In the genomic region with DNA sequence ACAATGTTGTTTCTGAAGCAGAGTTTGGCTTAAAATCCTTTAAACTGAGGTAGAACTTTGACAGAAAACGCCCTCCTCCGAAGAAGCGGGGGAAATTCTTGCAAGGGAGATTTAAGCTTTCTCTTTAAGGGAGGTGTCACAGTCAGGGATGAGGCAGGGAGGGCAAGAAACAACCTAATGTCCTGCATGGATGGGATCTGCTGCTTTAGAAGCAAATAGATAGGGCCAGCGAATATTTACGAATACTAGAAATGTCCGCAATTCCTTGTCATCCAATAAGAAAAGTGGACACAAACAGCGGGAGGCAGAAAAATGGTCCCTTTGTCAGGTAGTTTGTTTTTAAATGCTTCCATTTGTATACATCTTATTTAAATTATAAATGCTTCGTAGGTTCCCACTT, we compare ENCODE assay signal across 2 cellular contexts.
TF ChIP-seq lines count a peak whose summit lies in the region.

No MANE protein-coding gene starts in this region.

TF ChIP-seq in liver, 16 proteins besides CTCF, POLR2A, EP300 and RAD21:
- TF ChIP-seq EGR1 (IDR thresholded peaks at IDR 0.05; ENCODE audit: low read depth in 2 of 2) (no peak), JUND (IDR thresholded peaks at IDR 0.05) (no peak), SP1 (IDR thresholded peaks at IDR 0.05) (no peak), YY1 (IDR thresholded peaks at IDR 0.05) (no peak), HNF4G (IDR thresholded peaks at IDR 0.05) (no peak), TAF1 (conservative IDR thresholded peaks at IDR 0.05) (no peak), NR2F2 (IDR thresholded peaks at IDR 0.05) (no peak), RXRA (IDR thresholded peaks at IDR 0.05) (no peak), FOXA2 (IDR thresholded peaks at IDR 0.05) (no peak), FOXA1 (IDR thresholded peaks at IDR 0.05) (no peak), GABPA (IDR thresholded peaks at IDR 0.05 in 1 of 2, conservative IDR thresholded peaks at IDR 0.05 in 1 of 2) (no peak), HNF4A (conservative IDR thresholded peaks at IDR 0.05) (no peak)
- TF ChIP-seq, protein P1, sequence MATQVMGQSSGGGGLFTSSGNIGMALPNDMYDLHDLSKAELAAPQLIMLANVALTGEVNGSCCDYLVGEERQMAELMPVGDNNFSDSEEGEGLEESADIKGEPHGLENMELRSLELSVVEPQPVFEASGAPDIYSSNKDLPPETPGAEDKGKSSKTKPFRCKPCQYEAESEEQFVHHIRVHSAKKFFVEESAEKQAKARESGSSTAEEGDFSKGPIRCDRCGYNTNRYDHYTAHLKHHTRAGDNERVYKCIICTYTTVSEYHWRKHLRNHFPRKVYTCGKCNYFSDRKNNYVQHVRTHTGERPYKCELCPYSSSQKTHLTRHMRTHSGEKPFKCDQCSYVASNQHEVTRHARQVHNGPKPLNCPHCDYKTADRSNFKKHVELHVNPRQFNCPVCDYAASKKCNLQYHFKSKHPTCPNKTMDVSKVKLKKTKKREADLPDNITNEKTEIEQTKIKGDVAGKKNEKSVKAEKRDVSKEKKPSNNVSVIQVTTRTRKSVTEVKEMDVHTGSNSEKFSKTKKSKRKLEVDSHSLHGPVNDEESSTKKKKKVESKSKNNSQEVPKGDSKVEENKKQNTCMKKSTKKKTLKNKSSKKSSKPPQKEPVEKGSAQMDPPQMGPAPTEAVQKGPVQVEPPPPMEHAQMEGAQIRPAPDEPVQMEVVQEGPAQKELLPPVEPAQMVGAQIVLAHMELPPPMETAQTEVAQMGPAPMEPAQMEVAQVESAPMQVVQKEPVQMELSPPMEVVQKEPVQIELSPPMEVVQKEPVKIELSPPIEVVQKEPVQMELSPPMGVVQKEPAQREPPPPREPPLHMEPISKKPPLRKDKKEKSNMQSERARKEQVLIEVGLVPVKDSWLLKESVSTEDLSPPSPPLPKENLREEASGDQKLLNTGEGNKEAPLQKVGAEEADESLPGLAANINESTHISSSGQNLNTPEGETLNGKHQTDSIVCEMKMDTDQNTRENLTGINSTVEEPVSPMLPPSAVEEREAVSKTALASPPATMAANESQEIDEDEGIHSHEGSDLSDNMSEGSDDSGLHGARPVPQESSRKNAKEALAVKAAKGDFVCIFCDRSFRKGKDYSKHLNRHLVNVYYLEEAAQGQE (IDR thresholded peaks at IDR 0.05): no peak
- TF ChIP-seq, protein P2, sequence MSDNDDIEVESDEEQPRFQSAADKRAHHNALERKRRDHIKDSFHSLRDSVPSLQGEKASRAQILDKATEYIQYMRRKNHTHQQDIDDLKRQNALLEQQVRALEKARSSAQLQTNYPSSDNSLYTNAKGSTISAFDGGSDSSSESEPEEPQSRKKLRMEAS (IDR thresholded peaks at IDR 0.05): no peak
- TF ChIP-seq, protein P3, sequence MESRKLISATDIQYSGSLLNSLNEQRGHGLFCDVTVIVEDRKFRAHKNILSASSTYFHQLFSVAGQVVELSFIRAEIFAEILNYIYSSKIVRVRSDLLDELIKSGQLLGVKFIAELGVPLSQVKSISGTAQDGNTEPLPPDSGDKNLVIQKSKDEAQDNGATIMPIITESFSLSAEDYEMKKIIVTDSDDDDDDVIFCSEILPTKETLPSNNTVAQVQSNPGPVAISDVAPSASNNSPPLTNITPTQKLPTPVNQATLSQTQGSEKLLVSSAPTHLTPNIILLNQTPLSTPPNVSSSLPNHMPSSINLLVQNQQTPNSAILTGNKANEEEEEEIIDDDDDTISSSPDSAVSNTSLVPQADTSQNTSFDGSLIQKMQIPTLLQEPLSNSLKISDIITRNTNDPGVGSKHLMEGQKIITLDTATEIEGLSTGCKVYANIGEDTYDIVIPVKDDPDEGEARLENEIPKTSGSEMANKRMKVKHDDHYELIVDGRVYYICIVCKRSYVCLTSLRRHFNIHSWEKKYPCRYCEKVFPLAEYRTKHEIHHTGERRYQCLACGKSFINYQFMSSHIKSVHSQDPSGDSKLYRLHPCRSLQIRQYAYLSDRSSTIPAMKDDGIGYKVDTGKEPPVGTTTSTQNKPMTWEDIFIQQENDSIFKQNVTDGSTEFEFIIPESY (IDR thresholded peaks at IDR 0.05): no peak
- TF ChIP-seq, protein P4, sequence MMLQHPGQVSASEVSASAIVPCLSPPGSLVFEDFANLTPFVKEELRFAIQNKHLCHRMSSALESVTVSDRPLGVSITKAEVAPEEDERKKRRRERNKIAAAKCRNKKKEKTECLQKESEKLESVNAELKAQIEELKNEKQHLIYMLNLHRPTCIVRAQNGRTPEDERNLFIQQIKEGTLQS (IDR thresholded peaks at IDR 0.05): no peak

TF ChIP-seq in HepG2, 621 proteins besides CTCF, POLR2A, EP300 and RAD21:
- no peak for TF ChIP-seq ZSCAN25 (CRISPR knock-in tag; IDR thresholded peaks at IDR 0.05)
- no peak for TF ChIP-seq TBL1XR1 (IDR thresholded peaks at IDR 0.05; ENCODE audit: borderline replicate concordance, low read length, partially characterized antibody)
